ENCODE assay signal across 21 cellular contexts in the genomic region with DNA sequence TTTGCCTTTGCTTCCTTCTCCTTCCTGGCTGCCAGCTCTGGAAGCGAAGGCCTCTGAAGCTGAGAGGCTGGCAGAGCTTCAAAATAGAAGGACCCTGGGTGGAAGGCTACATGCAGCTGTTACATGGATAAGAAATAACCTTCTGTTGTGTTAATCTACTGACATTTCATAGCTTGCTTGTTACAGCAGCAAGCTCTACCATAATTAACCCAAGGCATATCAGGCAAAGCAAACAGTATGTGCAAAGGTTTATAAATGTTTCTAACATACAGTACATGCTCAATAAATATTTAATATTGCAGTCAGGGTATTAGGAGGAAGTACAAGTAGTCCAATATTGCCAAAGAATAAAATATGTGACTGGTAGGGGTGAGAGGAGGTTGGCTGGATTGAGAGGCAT.
"Had no signal": no experiment of that assay in that cellular context is flagged by ENCODE, and none has a peak within 500 bp of the region (broad histone marks: within the 10 kb centered on the region; RNA-seq: fewer than 3 reads in every experiment).

No MANE protein-coding gene starts in this region.

- H3K4me3 ChIP-seq: MG63 had no signal

- DNase-seq: IMR-90, Karpas-422, KG1, MG63, NCI-H1092, NCI-H1105 treated with DMSO at 0.1 percent for 48 hours, NCI-H1417 treated with DMSO at 0.1 percent for 48 hours, NCI-H146, NCI-H1694 treated with DMSO at 0.1 percent for 48 hours, NCI-H1930, NCI-H2081 treated with DMSO at 0.1 percent for 48 hours, NCI-H2171, NCI-H226, NCI-H446, NCI-H510A, NCI-H524 treated with DMSO at 0.1 percent for 48 hours, NCI-H69, NCI-H774, RPMI8226, SHP77, SK-N-SH had no signal

- H3K27me3 ChIP-seq: MG63 had no signal

- H3K9me3 ChIP-seq: MG63, SK-N-SH had no signal
